ENCODE assay signal across 2 cellular contexts in the genomic region with DNA sequence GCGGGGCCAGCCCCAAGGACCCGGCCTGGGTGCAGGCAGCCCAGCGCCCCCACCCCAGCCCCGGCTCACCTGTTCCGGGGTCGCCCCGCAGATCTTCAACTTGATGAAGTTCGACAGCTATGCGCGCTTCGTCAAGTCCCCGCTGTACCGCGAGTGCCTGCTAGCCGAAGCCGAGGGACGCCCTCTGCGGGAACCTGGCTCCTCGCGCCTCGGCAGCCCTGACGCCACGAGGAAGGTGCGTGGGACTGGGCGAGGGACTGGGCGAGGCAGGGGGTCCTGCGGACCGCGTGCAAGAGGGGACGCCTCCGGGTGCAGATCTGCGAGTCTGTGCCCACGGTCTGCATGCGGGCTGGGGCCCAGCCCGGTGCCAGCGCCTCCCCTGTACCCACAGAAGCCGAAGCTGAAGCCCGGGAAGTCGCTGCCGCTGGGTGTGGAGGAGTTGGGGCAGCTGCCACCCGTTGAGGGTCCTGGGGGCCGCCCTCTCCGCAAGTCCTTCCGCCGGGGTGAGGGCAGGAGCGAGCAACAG.
TF ChIP-seq lines count a peak whose summit lies in the region.

No MANE protein-coding gene starts in this region.

TF ChIP-seq in HCT116, 20 proteins besides CTCF, POLR2A, EP300 and RAD21:
- TF ChIP-seq SRF (IDR thresholded peaks at IDR 0.05; ENCODE audit: low read depth) (no peak), SP1 (IDR thresholded peaks at IDR 0.05; ENCODE audit: low read depth) (no peak)

TF ChIP-seq in HepG2, 621 proteins besides CTCF, POLR2A, EP300 and RAD21:
- TF ChIP-seq ZBTB38 (CRISPR knock-in tag; IDR thresholded peaks at IDR 0.05) (peak; percentile 61; the same call in 1 of the 2 replicates), GFI1 (CRISPR knock-in tag; IDR thresholded peaks at IDR 0.05; ENCODE audit: borderline replicate concordance) (peak; percentile 29; the same call in 1 of the 2 replicates), ZNF230 (CRISPR knock-in tag; IDR thresholded peaks at IDR 0.05) (no peak), ZMYM2 (CRISPR knock-in tag; IDR thresholded peaks at IDR 0.05) (0 out of 2 replicates have a peak, but pooled peaks have one; percentile 10), NCOA1 (CRISPR knock-in tag; IDR thresholded peaks at IDR 0.05) (0 out of 2 replicates have a peak, but pooled peaks have one; percentile 32), MED8 (CRISPR knock-in tag; IDR thresholded peaks at IDR 0.05; ENCODE audit: insufficient replicate concordance) (peak; percentile 45), ZNF605 (CRISPR knock-in tag; IDR thresholded peaks at IDR 0.05) (peak; percentile 10; the same call in 1 of the 2 replicates), SP4 (CRISPR knock-in tag; IDR thresholded peaks at IDR 0.05) (peak; percentile 57; the same call in 1 of the 2 replicates), ZNF547 (CRISPR knock-in tag; IDR thresholded peaks at IDR 0.05) (0 out of 2 replicates have a peak, but pooled peaks have one; percentile 25), ZNF17 (CRISPR knock-in tag; IDR thresholded peaks at IDR 0.05) (0 out of 2 replicates have a peak, but pooled peaks have one; percentile 29), GATAD2A (CRISPR knock-in tag; IDR thresholded peaks at IDR 0.05) (no peak), ZNF7 (CRISPR knock-in tag; IDR thresholded peaks at IDR 0.05) (no peak), NONO (IDR thresholded peaks at IDR 0.05) (no peak), NONO (CRISPR knock-in tag; conservative IDR thresholded peaks at IDR 0.05) (0 out of 2 replicates have a peak, but pooled peaks have one; percentile 15), ZBTB7A (CRISPR knock-in tag; IDR thresholded peaks at IDR 0.05) (0 out of 2 replicates have a peak, but pooled peaks have one; percentile 13), ZNF772 (CRISPR knock-in tag; IDR thresholded peaks at IDR 0.05) (no peak)
- TF ChIP-seq, protein P1, sequence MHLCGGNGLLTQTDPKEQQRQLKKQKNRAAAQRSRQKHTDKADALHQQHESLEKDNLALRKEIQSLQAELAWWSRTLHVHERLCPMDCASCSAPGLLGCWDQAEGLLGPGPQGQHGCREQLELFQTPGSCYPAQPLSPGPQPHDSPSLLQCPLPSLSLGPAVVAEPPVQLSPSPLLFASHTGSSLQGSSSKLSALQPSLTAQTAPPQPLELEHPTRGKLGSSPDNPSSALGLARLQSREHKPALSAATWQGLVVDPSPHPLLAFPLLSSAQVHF (CRISPR knock-in tag; IDR thresholded peaks at IDR 0.05): 0 out of 2 replicates have a peak, but pooled peaks have one; percentile 30
- TF ChIP-seq, protein P2, sequence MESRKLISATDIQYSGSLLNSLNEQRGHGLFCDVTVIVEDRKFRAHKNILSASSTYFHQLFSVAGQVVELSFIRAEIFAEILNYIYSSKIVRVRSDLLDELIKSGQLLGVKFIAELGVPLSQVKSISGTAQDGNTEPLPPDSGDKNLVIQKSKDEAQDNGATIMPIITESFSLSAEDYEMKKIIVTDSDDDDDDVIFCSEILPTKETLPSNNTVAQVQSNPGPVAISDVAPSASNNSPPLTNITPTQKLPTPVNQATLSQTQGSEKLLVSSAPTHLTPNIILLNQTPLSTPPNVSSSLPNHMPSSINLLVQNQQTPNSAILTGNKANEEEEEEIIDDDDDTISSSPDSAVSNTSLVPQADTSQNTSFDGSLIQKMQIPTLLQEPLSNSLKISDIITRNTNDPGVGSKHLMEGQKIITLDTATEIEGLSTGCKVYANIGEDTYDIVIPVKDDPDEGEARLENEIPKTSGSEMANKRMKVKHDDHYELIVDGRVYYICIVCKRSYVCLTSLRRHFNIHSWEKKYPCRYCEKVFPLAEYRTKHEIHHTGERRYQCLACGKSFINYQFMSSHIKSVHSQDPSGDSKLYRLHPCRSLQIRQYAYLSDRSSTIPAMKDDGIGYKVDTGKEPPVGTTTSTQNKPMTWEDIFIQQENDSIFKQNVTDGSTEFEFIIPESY (CRISPR knock-in tag; IDR thresholded peaks at IDR 0.05): peak; percentile 89
- TF ChIP-seq, protein P3, sequence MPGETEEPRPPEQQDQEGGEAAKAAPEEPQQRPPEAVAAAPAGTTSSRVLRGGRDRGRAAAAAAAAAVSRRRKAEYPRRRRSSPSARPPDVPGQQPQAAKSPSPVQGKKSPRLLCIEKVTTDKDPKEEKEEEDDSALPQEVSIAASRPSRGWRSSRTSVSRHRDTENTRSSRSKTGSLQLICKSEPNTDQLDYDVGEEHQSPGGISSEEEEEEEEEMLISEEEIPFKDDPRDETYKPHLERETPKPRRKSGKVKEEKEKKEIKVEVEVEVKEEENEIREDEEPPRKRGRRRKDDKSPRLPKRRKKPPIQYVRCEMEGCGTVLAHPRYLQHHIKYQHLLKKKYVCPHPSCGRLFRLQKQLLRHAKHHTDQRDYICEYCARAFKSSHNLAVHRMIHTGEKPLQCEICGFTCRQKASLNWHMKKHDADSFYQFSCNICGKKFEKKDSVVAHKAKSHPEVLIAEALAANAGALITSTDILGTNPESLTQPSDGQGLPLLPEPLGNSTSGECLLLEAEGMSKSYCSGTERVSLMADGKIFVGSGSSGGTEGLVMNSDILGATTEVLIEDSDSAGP (CRISPR knock-in tag; IDR thresholded peaks at IDR 0.05; ENCODE audit: borderline replicate concordance): 0 out of 2 replicates have a peak, but pooled peaks have one; percentile 30
- TF ChIP-seq, protein P4, sequence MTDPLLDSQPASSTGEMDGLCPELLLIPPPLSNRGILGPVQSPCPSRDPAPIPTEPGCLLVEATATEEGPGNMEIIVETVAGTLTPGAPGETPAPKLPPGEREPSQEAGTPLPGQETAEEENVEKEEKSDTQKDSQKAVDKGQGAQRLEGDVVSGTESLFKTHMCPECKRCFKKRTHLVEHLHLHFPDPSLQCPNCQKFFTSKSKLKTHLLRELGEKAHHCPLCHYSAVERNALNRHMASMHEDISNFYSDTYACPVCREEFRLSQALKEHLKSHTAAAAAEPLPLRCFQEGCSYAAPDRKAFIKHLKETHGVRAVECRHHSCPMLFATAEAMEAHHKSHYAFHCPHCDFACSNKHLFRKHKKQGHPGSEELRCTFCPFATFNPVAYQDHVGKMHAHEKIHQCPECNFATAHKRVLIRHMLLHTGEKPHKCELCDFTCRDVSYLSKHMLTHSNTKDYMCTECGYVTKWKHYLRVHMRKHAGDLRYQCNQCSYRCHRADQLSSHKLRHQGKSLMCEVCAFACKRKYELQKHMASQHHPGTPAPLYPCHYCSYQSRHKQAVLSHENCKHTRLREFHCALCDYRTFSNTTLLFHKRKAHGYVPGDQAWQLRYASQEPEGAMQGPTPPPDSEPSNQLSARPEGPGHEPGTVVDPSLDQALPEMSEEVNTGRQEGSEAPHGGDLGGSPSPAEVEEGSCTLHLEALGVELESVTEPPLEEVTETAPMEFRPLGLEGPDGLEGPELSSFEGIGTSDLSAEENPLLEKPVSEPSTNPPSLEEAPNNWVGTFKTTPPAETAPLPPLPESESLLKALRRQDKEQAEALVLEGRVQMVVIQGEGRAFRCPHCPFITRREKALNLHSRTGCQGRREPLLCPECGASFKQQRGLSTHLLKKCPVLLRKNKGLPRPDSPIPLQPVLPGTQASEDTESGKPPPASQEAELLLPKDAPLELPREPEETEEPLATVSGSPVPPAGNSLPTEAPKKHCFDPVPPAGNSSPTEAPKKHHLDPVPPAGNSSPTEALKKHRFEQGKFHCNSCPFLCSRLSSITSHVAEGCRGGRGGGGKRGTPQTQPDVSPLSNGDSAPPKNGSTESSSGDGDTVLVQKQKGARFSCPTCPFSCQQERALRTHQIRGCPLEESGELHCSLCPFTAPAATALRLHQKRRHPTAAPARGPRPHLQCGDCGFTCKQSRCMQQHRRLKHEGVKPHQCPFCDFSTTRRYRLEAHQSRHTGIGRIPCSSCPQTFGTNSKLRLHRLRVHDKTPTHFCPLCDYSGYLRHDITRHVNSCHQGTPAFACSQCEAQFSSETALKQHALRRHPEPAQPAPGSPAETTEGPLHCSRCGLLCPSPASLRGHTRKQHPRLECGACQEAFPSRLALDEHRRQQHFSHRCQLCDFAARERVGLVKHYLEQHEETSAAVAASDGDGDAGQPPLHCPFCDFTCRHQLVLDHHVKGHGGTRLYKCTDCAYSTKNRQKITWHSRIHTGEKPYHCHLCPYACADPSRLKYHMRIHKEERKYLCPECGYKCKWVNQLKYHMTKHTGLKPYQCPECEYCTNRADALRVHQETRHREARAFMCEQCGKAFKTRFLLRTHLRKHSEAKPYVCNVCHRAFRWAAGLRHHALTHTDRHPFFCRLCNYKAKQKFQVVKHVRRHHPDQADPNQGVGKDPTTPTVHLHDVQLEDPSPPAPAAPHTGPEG (CRISPR knock-in tag; IDR thresholded peaks at IDR 0.05): no peak
